Comparison of ENCODE assay signal across 14 cellular contexts in the genomic region with DNA sequence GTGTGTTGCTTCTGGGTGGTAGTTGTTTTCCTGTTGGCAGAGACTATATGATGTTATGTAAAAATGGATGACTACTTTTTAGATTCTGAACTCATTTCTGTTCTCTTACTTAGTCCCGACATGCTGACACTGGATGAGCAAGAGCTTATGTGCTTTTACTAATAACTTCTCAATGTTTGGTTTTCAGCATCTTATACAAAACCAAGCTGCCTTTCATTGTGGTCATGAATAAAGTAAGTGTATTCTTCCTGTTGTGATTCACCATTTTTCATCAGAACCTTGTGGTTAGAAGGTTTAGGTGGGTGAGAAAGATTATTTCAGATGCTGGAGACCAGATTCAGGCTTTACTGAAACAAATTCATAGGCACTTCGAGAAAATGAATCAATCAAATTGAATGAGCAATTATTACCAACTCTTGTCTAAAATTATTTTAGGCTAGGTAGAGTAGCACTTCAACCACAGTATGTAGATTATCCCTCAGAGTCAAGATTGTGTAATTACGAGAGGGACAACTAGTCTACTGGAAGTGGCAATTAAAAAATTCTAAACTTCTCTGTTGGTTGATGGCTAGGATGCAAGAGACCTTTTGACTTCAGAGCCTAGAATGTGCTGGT. TPM values are rescaled to one million over a fixed set of nuclear protein-coding genes. Genes with fewer than 3 reads are reported as not detected.
DNase-seq lines count a peak whose midpoint lies in the region; ATAC-seq, FAIRE-seq and TF ChIP-seq lines count a peak whose summit lies in the region.
"Had no signal": no experiment of that assay in that cellular context is flagged by ENCODE, and none has a peak within 500 bp of the region (broad histone marks: within the 10 kb centered on the region; RNA-seq: fewer than 3 reads in every experiment).

No MANE protein-coding gene starts in this region.

- no peak overlapping the region for H3K4me3 ChIP-seq in CD4-positive, alpha-beta memory T cell (ENCODE audit: low read length in 2 of 2)
- H3K4me3 ChIP-seq in astrocyte of the cerebellum (ENCODE audit: low read depth, low read length), result no peak overlapping the region
- no peak overlapping the region for H3K4me3 ChIP-seq in kidney (ENCODE audit: low read length in 2 of 2)
- H3K4me3 ChIP-seq: heart right ventricle had no signal

- no peak for TF ChIP-seq CTCF in astrocyte of the cerebellum (IDR thresholded peaks at IDR 0.05; ENCODE audit: low read depth, low read length, missing control alignments)
- no peak for TF ChIP-seq CTCF in natural killer cell (IDR thresholded peaks at IDR 0.05)
- TF ChIP-seq CTCF in kidney (IDR thresholded peaks at IDR 0.05; ENCODE audit: borderline replicate concordance, extremely low read depth, insufficient read depth), result no peak

- in situ Hi-C loops in astrocyte of the cerebellum (cut with HindIII; ENCODE audit: low sequenced_read_pairs), result no loop called here

- ATAC-seq in natural killer cell (peak in 2 of 3 donors; percentile 57 to 64), GM19351 (IDR thresholded peaks at IDR 0.05; ENCODE audit: unreplicated experiment) (no peak)
- ATAC-seq: heart right ventricle had no signal

- peaks cover 7 to 12% (median 11%) of the 10 kb centered on the region in 4 donors for H3K4me1 Mint-ChIP-seq in CD4-positive, alpha-beta memory T cell
- H3K4me1 Mint-ChIP-seq in natural killer cell, result peaks cover 10 to 15% of the 10 kb centered on the region in 2 donors

- no peak for DNase-seq in CD4-positive, alpha-beta memory T cell
- DNase-seq in M059J (ENCODE audit: low read depth) (peak; percentile 80), astrocyte of the cerebellum (ENCODE audit: low read depth) (peak; percentile 80), natural killer cell (no peak), NCI-H526 (lab: John Stamatoyannopoulos, UW) (no peak), kidney (no peak)
- DNase-seq: DMS153, heart right ventricle, T-helper 9 cell, trophoblast cell had no signal

- peaks cover 53% of the 10 kb centered on the region for H3K36me3 ChIP-seq in CD4-positive, alpha-beta memory T cell (ENCODE audit: insufficient read depth, low read length)
- H3K36me3 ChIP-seq in kidney (ENCODE audit: control insufficient read depth in 1 of 2, insufficient read depth in 2 of 2, low read length in 2 of 2), result peaks cover 19 to 56% of the 10 kb centered on the region in 2 donors

- CTCF ChIA-PET in CD4-positive, alpha-beta memory T cell (lab: Charles Lee; ENCODE audit: partially characterized antibody), result no interaction called here

- POLR2A ChIA-PET in CD4-positive, alpha-beta memory T cell (lab: Charles Lee; ENCODE audit: partially characterized antibody), result interaction anchor here (1.4 kb wide), 1 partner anchor 10 kb away, joined by 4 read pairs; a partner anchor contains a TSS

- H3K9me3 ChIP-seq in CD4-positive, alpha-beta memory T cell (ENCODE audit: control insufficient read depth in 1 of 2, low read length in 2 of 2), result no peaks in the 10 kb centered on the region
- H3K9me3 ChIP-seq in kidney (ENCODE audit: control insufficient read depth in 1 of 2, low read length in 2 of 2), result no peaks in the 10 kb centered on the region
- H3K9me3 ChIP-seq: heart right ventricle had no signal

- no peaks in the 10 kb centered on the region for H3K9me3 Mint-ChIP-seq in CD4-positive, alpha-beta memory T cell
- H3K9me3 Mint-ChIP-seq in natural killer cell, result no peaks in the 10 kb centered on the region
- H3K9me3 Mint-ChIP-seq: memory B cell had no signal

- peak overlapping the region in 6 of 7 donors; percentile 4 to 83 (median 66) for H3K27ac Mint-ChIP-seq in CD4-positive, alpha-beta memory T cell
- peak overlapping the region; percentile 36 to 57 for H3K27ac Mint-ChIP-seq in natural killer cell
- H3K27ac Mint-ChIP-seq: memory B cell had no signal

- intact Hi-C loops in CD4-positive, alpha-beta memory T cell (cut with micrococcal nuclease), result no loop called here
- intact Hi-C loops in natural killer cell (cut with micrococcal nuclease) (no loop called here), kidney (cut with DNase I) (no loop called here)

- no peak overlapping the region for H3K9ac ChIP-seq in kidney (ENCODE audit: low read length in 2 of 2)

- H3K27me3 ChIP-seq in CD4-positive, alpha-beta memory T cell (ENCODE audit: insufficient read depth, low read length), result no peaks in the 10 kb centered on the region
- H3K27me3 ChIP-seq: heart right ventricle had no signal

- H3K27ac ChIP-seq in CD4-positive, alpha-beta memory T cell (ENCODE audit: low read depth, low read length), result no peak overlapping the region
- no peak overlapping the region for H3K27ac ChIP-seq in kidney (ENCODE audit: low read depth in 2 of 2, low read length in 2 of 2)
- H3K27ac ChIP-seq: heart right ventricle had no signal

- peaks cover 51 to 74% of the 10 kb centered on the region in 2 donors for H3K36me3 Mint-ChIP-seq in CD4-positive, alpha-beta memory T cell
- H3K36me3 Mint-ChIP-seq in natural killer cell, result peaks cover 50% of the 10 kb centered on the region

- peak overlapping the region in 1 of 8 donors; percentile 5 for H3K4me3 Mint-ChIP-seq in CD4-positive, alpha-beta memory T cell
- peak overlapping the region; percentile 25 for H3K4me3 Mint-ChIP-seq in natural killer cell
- H3K4me3 Mint-ChIP-seq: memory B cell had no signal

- H3K27me3 Mint-ChIP-seq in CD4-positive, alpha-beta memory T cell, result no peaks in the 10 kb centered on the region
- no peaks in the 10 kb centered on the region for H3K27me3 Mint-ChIP-seq in natural killer cell (ENCODE audit: low read depth in 2 of 2)
- H3K27me3 Mint-ChIP-seq: memory B cell had no signal

- no peak for FAIRE-seq in kidney (lab: Jason Lieb, UNC)
- FAIRE-seq: GM18507, HTR-8/SVneo had no signal

- H3K4me1 ChIP-seq in CD4-positive, alpha-beta memory T cell (ENCODE audit: insufficient read depth, low read length), result peaks cover 5% of the 10 kb centered on the region
- H3K4me1 ChIP-seq in kidney (ENCODE audit: control insufficient read depth in 1 of 2, insufficient read depth in 1 of 2, low read depth in 1 of 2, low read length in 2 of 2), result no peaks in the 10 kb centered on the region
- H3K4me1 ChIP-seq: heart right ventricle had no signal

RNA-seq across cellular contexts. Expression of a gene that starts 9.3 kb away (rescaled TPM):
- 10 to 100 TPM; 28.9 to 32.8 TPM for total RNA-seq in CD4-positive, alpha-beta memory T cell
- polyA plus RNA-seq in CD4-positive, alpha-beta memory T cell, result 10 to 100 TPM; 65.9 to 99.5 TPM
- total RNA-seq in M059J (2014; rRNA removed; shearing (Covaris generic)), result 39.3 and 44.7 TPM in 2 replicates
- total RNA-seq in natural killer cell, result 10 to 100 TPM; 31.5 to 36.1 (median 34.9) TPM
- total RNA-seq in kidney, result 28.1 TPM
- polyA plus RNA-seq in kidney (ENCODE audit: insufficient read depth, low read depth, low replicate concordance), result 31.6 TPM

RNA-seq across cellular contexts. Expression of a gene that starts 9.3 kb away (rescaled TPM):
- total RNA-seq in CD4-positive, alpha-beta memory T cell, result 1 to 10 TPM; 1.3 to 2.2 TPM
- 1 to 10 TPM in 1 of 2 donors, under 1 TPM in 1; 0.79 to 1.2 TPM for polyA plus RNA-seq in CD4-positive, alpha-beta memory T cell
- 0.42 and 1.4 TPM in 2 replicates for total RNA-seq in M059J (2014; rRNA removed; shearing (Covaris generic))
- total RNA-seq in natural killer cell (under 1 TPM; 0.25 to 0.58 (median 0.42) TPM), kidney (5.6 TPM)
- polyA plus RNA-seq in kidney (ENCODE audit: insufficient read depth, low read depth, low replicate concordance), result 4.2 TPM

RNA-seq across cellular contexts. Expression of a gene that starts 25.3 kb away (rescaled TPM):
- 10 to 100 TPM; 45.4 to 48.5 TPM for total RNA-seq in CD4-positive, alpha-beta memory T cell
- 10 to 100 TPM; 21.4 to 22.7 TPM for polyA plus RNA-seq in CD4-positive, alpha-beta memory T cell
- 22.0 and 27.8 TPM in 2 replicates for total RNA-seq in M059J (2014; rRNA removed; shearing (Covaris generic))
- total RNA-seq in natural killer cell, result 10 to 100 TPM; 52.2 to 53.7 (median 52.8) TPM
- total RNA-seq in kidney, result 29.6 TPM
- polyA plus RNA-seq in kidney (ENCODE audit: insufficient read depth, low read depth, low replicate concordance), result 28.1 TPM

RNA-seq across cellular contexts. Expression of a gene that starts 25.6 kb away (rescaled TPM):
- 10 to 100 TPM; 24.4 to 26.6 TPM for total RNA-seq in CD4-positive, alpha-beta memory T cell
- 10 to 100 TPM; 26.4 to 32.1 TPM for polyA plus RNA-seq in CD4-positive, alpha-beta memory T cell
- 19.8 and 35.1 TPM in 2 replicates for total RNA-seq in M059J (2014; rRNA removed; shearing (Covaris generic))
- total RNA-seq in natural killer cell, result 10 to 100 TPM; 22.0 to 26.0 (median 24.8) TPM
- total RNA-seq in kidney, result 20.9 TPM
- polyA plus RNA-seq in kidney (ENCODE audit: insufficient read depth, low read depth, low replicate concordance), result 19.1 TPM

RNA-seq across cellular contexts. Expression of a gene that starts 55.3 kb away (rescaled TPM):
- 10 to 100 TPM; 51.9 to 66.2 TPM for total RNA-seq in CD4-positive, alpha-beta memory T cell
- 10 to 100 TPM; 36.8 to 38.5 TPM for polyA plus RNA-seq in CD4-positive, alpha-beta memory T cell
- total RNA-seq in M059J (2014; rRNA removed; shearing (Covaris generic)), result 22.7 and 23.3 TPM in 2 replicates
- 10 to 100 TPM; 26.5 to 40.9 (median 30.6) TPM for total RNA-seq in natural killer cell
- total RNA-seq in kidney, result 40.6 TPM
- 15.1 TPM for polyA plus RNA-seq in kidney (ENCODE audit: insufficient read depth, low read depth, low replicate concordance)

Comparison
In these comparisons a context has a peak if more than half of its experiments do, and no peak if none do; other contexts are left out.
1. DNase-seq: peak in M059J (single experiment) and astrocyte of the cerebellum (single experiment); none in CD4-positive, alpha-beta memory T cell (0 of 5), natural killer cell (single experiment), NCI-H526 (0 of 2) and kidney (single experiment).